In genomic region chr13:57595775-57596174, GRCh38 we compare ENCODE assay signal across 28 cellular contexts. TPM values are rescaled to one million over a fixed set of nuclear protein-coding genes. Genes with fewer than 3 reads are reported as not detected.
DNase-seq lines count a peak whose midpoint lies in the region; ATAC-seq, FAIRE-seq and TF ChIP-seq lines count a peak whose summit lies in the region.
"Had no signal": no experiment of that assay in that cellular context is flagged by ENCODE, and none has a peak within 500 bp of the region (broad histone marks: within the 10 kb centered on the region; RNA-seq: fewer than 3 reads in every experiment).

No MANE protein-coding gene starts in this region.

- DNase-seq in Right ventricle myocardium inferior (ENCODE audit: missing footprints) (peak; percentile 48), cardiac septum (ENCODE audit: low spot score) (no peak), A549 (ENCODE audit: low read depth in 1 of 2, low spot score in 1 of 2) (no peak), epidermal melanocyte (ENCODE audit: insufficient read length, low spot score) (no peak), medulla oblongata (ENCODE audit: extremely low spot score) (no peak)
- DNase-seq: ACHN; BE2C; C1 segment of cervical spinal cord; CD4-positive, alpha-beta memory T cell; CD4-positive, CD25-positive, alpha-beta regulatory T cell; CD8-positive, alpha-beta memory T cell; COR-L47; DMS 273 treated with DMSO at 0.1 percent for 48 hours; DMS153; DMS53; DMS79; DND-41; EL; GDM1 had no signal

- no peak overlapping the region for H3K4me3 ChIP-seq in A549
- no peak overlapping the region for H3K4me3 ChIP-seq in SU-DHL-6 (ENCODE audit: insufficient read depth, low read length, poor library complexity, severe bottlenecking)
- H3K4me3 ChIP-seq: BLaER1, GM12878 had no signal

- peak overlapping the region; percentile 63 for H2AFZ ChIP-seq in SU-DHL-6 (ENCODE audit: low read depth, low read length, severe bottlenecking)

- POLR2A ChIA-PET in A549 (lab: Yijun Ruan, JAX): no interaction called here

- H3K27me3 ChIP-seq in SU-DHL-6 (ENCODE audit: low read length): no peaks in the 10 kb centered on the region
- H3K27me3 ChIP-seq: BE2C, BLaER1 had no signal

- TF ChIP-seq CTCF in A549 (IDR thresholded peaks at IDR 0.05): no peak
- no peak for TF ChIP-seq CTCF in SU-DHL-6 (IDR thresholded peaks at IDR 0.05; ENCODE audit: insufficient read depth, low read length, poor library complexity, severe bottlenecking)

- no peaks in the 10 kb centered on the region; the same call in 1 of the 2 replicates for H3K36me3 ChIP-seq in SU-DHL-6 (ENCODE audit: low read length)
- H3K36me3 ChIP-seq: BE2C, BLaER1 had no signal

- no peak for TF ChIP-seq EP300 in A549 (IDR thresholded peaks at IDR 0.05)

- no peaks in the 10 kb centered on the region for H4K20me1 ChIP-seq in SU-DHL-6 (ENCODE audit: low read depth, low read length)
- H4K20me1 ChIP-seq: BLaER1 had no signal

- ATAC-seq in Right ventricle myocardium inferior: no peak
- ATAC-seq in A549: no peak
- ATAC-seq: GM12878 had no signal

- intact Hi-C loops in Right ventricle myocardium inferior (cut with DNase I) (no loop called here), cardiac septum (cut with DNase I) (no loop called here)

- TF ChIP-seq RAD21 in A549 (conservative IDR thresholded peaks at IDR 0.05 in 1 of 2, IDR thresholded peaks at IDR 0.05 in 1 of 2): no peak

- H3K9me3 ChIP-seq in A549 (no peaks in the 10 kb centered on the region), SU-DHL-6 (ENCODE audit: insufficient read depth, low read length) (no peaks in the 10 kb centered on the region)
- H3K9me3 ChIP-seq: BE2C, BLaER1 had no signal

- no peaks in the 10 kb centered on the region for H3K4me1 ChIP-seq in A549
- H3K4me1 ChIP-seq: BE2C, BLaER1 had no signal

- H3K79me2 ChIP-seq in SU-DHL-6 (ENCODE audit: insufficient read depth, low read length): no peaks in the 10 kb centered on the region

- TF ChIP-seq POLR2A in A549 (IDR thresholded peaks at IDR 0.05; ENCODE audit: low read length): no peak

- no peaks in the 10 kb centered on the region for H3F3A ChIP-seq in SU-DHL-6 (ENCODE audit: insufficient read depth)

- no peak overlapping the region for H3K4me2 ChIP-seq in A549
- no peak overlapping the region for H3K4me2 ChIP-seq in SU-DHL-6 (ENCODE audit: low read depth, low read length, poor library complexity, severe bottlenecking)
- H3K4me2 ChIP-seq: BLaER1 had no signal

- no peak for FAIRE-seq in A549 (lab: Jason Lieb, UNC)
- FAIRE-seq: GM12878, GM12892, GM18507 had no signal

- WGBS in A549 (ENCODE audit: missing lambda C conversion rate): 4% methylated on average over 1 of the region's 1 CpG

- no peaks in the 10 kb centered on the region for H3K9me2 ChIP-seq in SU-DHL-6 (replicated peaks; ENCODE audit: insufficient read depth, low read length)

- H3K9ac ChIP-seq in SU-DHL-6 (ENCODE audit: low read length): no peak overlapping the region
- H3K9ac ChIP-seq: BLaER1 had no signal

- CTCF ChIA-PET in A549 (lab: Yijun Ruan, JAX): no interaction called here

- H3K27ac ChIP-seq in A549 (no peak overlapping the region), SU-DHL-6 (ENCODE audit: low read depth, low read length) (no peak overlapping the region)
- H3K27ac ChIP-seq: 22Rv1, BLaER1 had no signal

TF ChIP-seq in A549, 52 proteins besides CTCF, POLR2A, EP300 and RAD21:
- TF ChIP-seq MAFK (IDR thresholded peaks at IDR 0.05; ENCODE audit: partially characterized antibody) (peak; percentile 54), PBX3 (IDR thresholded peaks at IDR 0.05) (no peak)

RNA-seq across cellular contexts. Expression of gene PCDH17, which starts 35.8 kb away (rescaled TPM):
- total RNA-seq in Right ventricle myocardium inferior (2.6 TPM), cardiac septum (7.3 TPM)
- polyA plus RNA-seq in A549 (2011; rRNA removed) (0.17 and 0.27 TPM in 2 replicates), A549 (2017; fragmentation: RNase III; extraction: RNeasy Plus Mini Kit Qiagen cat#74134 plus additional on column Dnase treatment) (0.01 TPM in 1 of 3 replicates, not detected in the others)
- polyA plus RNA-seq in A549 (2012; cell fraction: cytosol; rRNA removed): 0.22 and 0.26 TPM in 2 replicates
- polyA plus RNA-seq in A549 (2012; cell fraction: nucleus; rRNA removed): 0.21 and 0.25 TPM in 2 replicates
- polyA minus RNA-seq in A549 (2011; rRNA and poly(A)+ RNA removed): 0.29 and 0.68 TPM in 2 replicates
- total RNA-seq: CD4-positive, alpha-beta memory T cell; CD4-positive, CD25-positive, alpha-beta regulatory T cell; CD8-positive, alpha-beta memory T cell; G401 had no signal
- polyA plus RNA-seq: AG04450; CD14-positive monocyte; CD4-positive, alpha-beta memory T cell; CD4-positive, CD25-positive, alpha-beta regulatory T cell; CD8-positive, alpha-beta memory T cell had no signal
